ENCODE assay signal across 8 cellular contexts in genomic region chr3:114745322-114746240, GRCh38.
DNase-seq lines count a peak whose midpoint lies in the region; ATAC-seq and TF ChIP-seq lines count a peak whose summit lies in the region.

No MANE protein-coding gene starts in this region.

- peaks cover 3% of the 10 kb centered on the region for H3K4me1 ChIP-seq in ovary (ENCODE audit: insufficient read depth)
- no peaks in the 10 kb centered on the region for H3K4me1 ChIP-seq in CD8-positive, alpha-beta T cell (ENCODE audit: insufficient read depth, low read length)
- no peaks in the 10 kb centered on the region for H3K4me1 ChIP-seq in Karpas-422 (ENCODE audit: low read length)

- no peak overlapping the region for H3K4me2 ChIP-seq in Karpas-422 (ENCODE audit: low read depth, low read length, poor library complexity, severe bottlenecking)

- H3K9me3 ChIP-seq in ovary (no peaks in the 10 kb centered on the region), Karpas-422 (ENCODE audit: low read length) (no peaks in the 10 kb centered on the region)
- no peaks in the 10 kb centered on the region for H3K9me3 ChIP-seq in CD8-positive, alpha-beta T cell (ENCODE audit: low read length)

- H3K27ac ChIP-seq in ovary: peak overlapping the region; percentile 35 to 79
- no peak overlapping the region for H3K27ac ChIP-seq in CD8-positive, alpha-beta T cell (ENCODE audit: low read depth, low read length)
- no peak overlapping the region for H3K27ac ChIP-seq in Karpas-422 (ENCODE audit: low read length)

- H3K27me3 Mint-ChIP-seq in CD8-positive, alpha-beta T cell (ENCODE audit: low read depth): no peaks in the 10 kb centered on the region

- H3K4me1 Mint-ChIP-seq in CD8-positive, alpha-beta T cell (ENCODE audit: low read depth): peaks cover 23% of the 10 kb centered on the region

- no peak overlapping the region for H3K27ac Mint-ChIP-seq in CD8-positive, alpha-beta T cell

- H3K36me3 ChIP-seq in BJ (ENCODE audit: control insufficient read depth, insufficient read depth, low read length) (no peaks in the 10 kb centered on the region), ovary (no peaks in the 10 kb centered on the region), Karpas-422 (ENCODE audit: insufficient read depth, low read length) (no peaks in the 10 kb centered on the region)
- no peaks in the 10 kb centered on the region for H3K36me3 ChIP-seq in CD8-positive, alpha-beta T cell (ENCODE audit: insufficient read depth, low read length)

- ATAC-seq in GM18868 (IDR thresholded peaks at IDR 0.05; ENCODE audit: unreplicated experiment): no peak
- no peak for ATAC-seq in CD8-positive, alpha-beta T cell
- no peak for ATAC-seq in GM18511 (IDR thresholded peaks at IDR 0.05; ENCODE audit: unreplicated experiment)

- TF ChIP-seq CTCF in BJ (IDR thresholded peaks at IDR 0.05; ENCODE audit: insufficient read depth, low read depth, low read length) (no peak), fibroblast of mammary gland (conservative IDR thresholded peaks at IDR 0.05; ENCODE audit: control insufficient read depth, insufficient read depth, low read depth, low read length) (no peak), ovary (IDR thresholded peaks at IDR 0.05) (no peak)
- no peak for TF ChIP-seq CTCF in CD8-positive, alpha-beta T cell (IDR thresholded peaks at IDR 0.05)

- H3K4me3 ChIP-seq in BJ (ENCODE audit: low read depth, low read length) (no peak overlapping the region), fibroblast of mammary gland (ENCODE audit: control insufficient read depth, low read depth, low read length) (no peak overlapping the region), ovary (peak overlapping the region; percentile 13), Karpas-422 (ENCODE audit: low read length) (no peak overlapping the region)
- no peak overlapping the region for H3K4me3 ChIP-seq in CD8-positive, alpha-beta T cell (ENCODE audit: low read depth, low read length)

- no peak overlapping the region for H3K9ac ChIP-seq in Karpas-422 (ENCODE audit: low read length)

- H3K9me2 ChIP-seq in Karpas-422 (replicated peaks; ENCODE audit: insufficient read depth, low read length): no peaks in the 10 kb centered on the region

- no peak for TF ChIP-seq EP300 in ovary (IDR thresholded peaks at IDR 0.05)

- POLR2A ChIA-PET in BJ (lab: Charles Lee): interaction anchor here (0.6 kb wide), 2 partner anchors 237 to 292 kb away, joined by 3 to 16 read pairs; no protein-coding TSS in a partner anchor
- POLR2A ChIA-PET in CD8-positive, alpha-beta T cell (lab: Charles Lee): no interaction called here

- no peaks in the 10 kb centered on the region for H3K9me3 Mint-ChIP-seq in CD8-positive, alpha-beta T cell

- TF ChIP-seq POLR2A in ovary (IDR thresholded peaks at IDR 0.05): no peak

- intact Hi-C loops in ovary (cut with DNase I): no loop called here
- intact Hi-C loops in CD8-positive, alpha-beta T cell (cut with DNase I, micrococcal nuclease): no loop called here

- H3K36me3 Mint-ChIP-seq in CD8-positive, alpha-beta T cell: peaks cover 6% of the 10 kb centered on the region

- no peaks in the 10 kb centered on the region for H3K79me2 ChIP-seq in Karpas-422 (ENCODE audit: low read length)

- DNase-seq in BJ (ENCODE audit: low read depth) (peak; percentile 66), NCI-H226 (peak; percentile 14), fibroblast of mammary gland (ENCODE audit: low read depth) (peak; percentile 85), ovary (no peak), Karpas-422 (no peak)
- DNase-seq in CD8-positive, alpha-beta T cell: no peak

- no peak overlapping the region for H2AFZ ChIP-seq in Karpas-422 (ENCODE audit: low read length)

- H4K20me1 ChIP-seq in Karpas-422 (ENCODE audit: insufficient read depth, low read depth, low read length): no peaks in the 10 kb centered on the region

- H3K4me3 Mint-ChIP-seq in CD8-positive, alpha-beta T cell: no peak overlapping the region

- H3K27me3 ChIP-seq in BJ (ENCODE audit: control insufficient read depth, insufficient read depth, low read length) (no peaks in the 10 kb centered on the region), ovary (no peaks in the 10 kb centered on the region), Karpas-422 (ENCODE audit: low read length) (no peaks in the 10 kb centered on the region)
- no peaks in the 10 kb centered on the region for H3K27me3 ChIP-seq in CD8-positive, alpha-beta T cell (ENCODE audit: insufficient read depth, low read length)

- 18 to 33% (median 26%) methylated on average over 5 of the region's 5 CpGs for WGBS in ovary, 3 donors

- CTCF ChIA-PET in BJ (lab: Yijun Ruan, JAX): no interaction called here
- CTCF ChIA-PET in CD8-positive, alpha-beta T cell (lab: Charles Lee): no interaction called here

Comparison
In these comparisons a context has a peak if more than half of its experiments do, and no peak if none do; other contexts are left out.
1. DNase-seq: peak in BJ (single experiment), NCI-H226 (single experiment) and fibroblast of mammary gland (single experiment); none in ovary (0 of 5), CD8-positive, alpha-beta T cell (0 of 7) and Karpas-422 (single experiment).
2. H3K27ac ChIP-seq: peak in ovary (2 of 2); none in CD8-positive, alpha-beta T cell (single experiment) and Karpas-422 (single experiment).